In the genomic region with DNA sequence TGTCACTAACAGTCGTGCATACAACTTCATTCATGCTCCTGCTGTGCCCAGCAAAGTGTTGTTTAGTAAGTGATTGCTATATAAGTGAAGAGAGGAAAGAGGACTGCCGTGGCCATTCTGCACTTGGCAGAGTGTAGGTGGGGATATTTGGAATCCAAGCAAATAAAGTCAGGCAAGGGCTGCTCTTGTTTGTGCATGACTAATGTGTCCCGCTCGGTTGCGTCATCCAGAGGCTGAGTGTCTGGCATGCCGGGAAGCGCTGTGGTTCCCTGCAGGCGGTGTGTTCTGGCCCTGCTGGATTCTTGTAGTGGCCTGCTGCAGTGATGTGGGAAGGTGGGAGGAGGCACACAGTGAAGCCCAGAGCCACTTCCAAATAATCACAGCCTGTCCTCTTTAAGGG, we compare ENCODE assay signal across 1 cellular context.
A peak's percentile ranks its signal among the peaks of the same experiment; 100 is the strongest.
TF ChIP-seq lines count a peak whose summit lies in the region.

No MANE protein-coding gene starts in this region.

TF ChIP-seq in HepG2, 621 proteins besides CTCF, POLR2A, EP300 and RAD21 (continued from another document and continues in another):
- TF ChIP-seq, protein P1, sequence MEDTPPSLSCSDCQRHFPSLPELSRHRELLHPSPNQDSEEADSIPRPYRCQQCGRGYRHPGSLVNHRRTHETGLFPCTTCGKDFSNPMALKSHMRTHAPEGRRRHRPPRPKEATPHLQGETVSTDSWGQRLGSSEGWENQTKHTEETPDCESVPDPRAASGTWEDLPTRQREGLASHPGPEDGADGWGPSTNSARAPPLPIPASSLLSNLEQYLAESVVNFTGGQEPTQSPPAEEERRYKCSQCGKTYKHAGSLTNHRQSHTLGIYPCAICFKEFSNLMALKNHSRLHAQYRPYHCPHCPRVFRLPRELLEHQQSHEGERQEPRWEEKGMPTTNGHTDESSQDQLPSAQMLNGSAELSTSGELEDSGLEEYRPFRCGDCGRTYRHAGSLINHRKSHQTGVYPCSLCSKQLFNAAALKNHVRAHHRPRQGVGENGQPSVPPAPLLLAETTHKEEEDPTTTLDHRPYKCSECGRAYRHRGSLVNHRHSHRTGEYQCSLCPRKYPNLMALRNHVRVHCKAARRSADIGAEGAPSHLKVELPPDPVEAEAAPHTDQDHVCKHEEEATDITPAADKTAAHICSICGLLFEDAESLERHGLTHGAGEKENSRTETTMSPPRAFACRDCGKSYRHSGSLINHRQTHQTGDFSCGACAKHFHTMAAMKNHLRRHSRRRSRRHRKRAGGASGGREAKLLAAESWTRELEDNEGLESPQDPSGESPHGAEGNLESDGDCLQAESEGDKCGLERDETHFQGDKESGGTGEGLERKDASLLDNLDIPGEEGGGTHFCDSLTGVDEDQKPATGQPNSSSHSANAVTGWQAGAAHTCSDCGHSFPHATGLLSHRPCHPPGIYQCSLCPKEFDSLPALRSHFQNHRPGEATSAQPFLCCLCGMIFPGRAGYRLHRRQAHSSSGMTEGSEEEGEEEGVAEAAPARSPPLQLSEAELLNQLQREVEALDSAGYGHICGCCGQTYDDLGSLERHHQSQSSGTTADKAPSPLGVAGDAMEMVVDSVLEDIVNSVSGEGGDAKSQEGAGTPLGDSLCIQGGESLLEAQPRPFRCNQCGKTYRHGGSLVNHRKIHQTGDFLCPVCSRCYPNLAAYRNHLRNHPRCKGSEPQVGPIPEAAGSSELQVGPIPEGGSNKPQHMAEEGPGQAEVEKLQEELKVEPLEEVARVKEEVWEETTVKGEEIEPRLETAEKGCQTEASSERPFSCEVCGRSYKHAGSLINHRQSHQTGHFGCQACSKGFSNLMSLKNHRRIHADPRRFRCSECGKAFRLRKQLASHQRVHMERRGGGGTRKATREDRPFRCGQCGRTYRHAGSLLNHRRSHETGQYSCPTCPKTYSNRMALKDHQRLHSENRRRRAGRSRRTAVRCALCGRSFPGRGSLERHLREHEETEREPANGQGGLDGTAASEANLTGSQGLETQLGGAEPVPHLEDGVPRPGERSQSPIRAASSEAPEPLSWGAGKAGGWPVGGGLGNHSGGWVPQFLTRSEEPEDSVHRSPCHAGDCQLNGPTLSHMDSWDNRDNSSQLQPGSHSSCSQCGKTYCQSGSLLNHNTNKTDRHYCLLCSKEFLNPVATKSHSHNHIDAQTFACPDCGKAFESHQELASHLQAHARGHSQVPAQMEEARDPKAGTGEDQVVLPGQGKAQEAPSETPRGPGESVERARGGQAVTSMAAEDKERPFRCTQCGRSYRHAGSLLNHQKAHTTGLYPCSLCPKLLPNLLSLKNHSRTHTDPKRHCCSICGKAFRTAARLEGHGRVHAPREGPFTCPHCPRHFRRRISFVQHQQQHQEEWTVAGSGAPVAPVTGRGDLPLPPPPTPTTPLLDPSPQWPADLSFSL (CRISPR knock-in tag; IDR thresholded peaks at IDR 0.05): peak; percentile 40; the same call in 1 of the 2 replicates
- TF ChIP-seq, protein P2, sequence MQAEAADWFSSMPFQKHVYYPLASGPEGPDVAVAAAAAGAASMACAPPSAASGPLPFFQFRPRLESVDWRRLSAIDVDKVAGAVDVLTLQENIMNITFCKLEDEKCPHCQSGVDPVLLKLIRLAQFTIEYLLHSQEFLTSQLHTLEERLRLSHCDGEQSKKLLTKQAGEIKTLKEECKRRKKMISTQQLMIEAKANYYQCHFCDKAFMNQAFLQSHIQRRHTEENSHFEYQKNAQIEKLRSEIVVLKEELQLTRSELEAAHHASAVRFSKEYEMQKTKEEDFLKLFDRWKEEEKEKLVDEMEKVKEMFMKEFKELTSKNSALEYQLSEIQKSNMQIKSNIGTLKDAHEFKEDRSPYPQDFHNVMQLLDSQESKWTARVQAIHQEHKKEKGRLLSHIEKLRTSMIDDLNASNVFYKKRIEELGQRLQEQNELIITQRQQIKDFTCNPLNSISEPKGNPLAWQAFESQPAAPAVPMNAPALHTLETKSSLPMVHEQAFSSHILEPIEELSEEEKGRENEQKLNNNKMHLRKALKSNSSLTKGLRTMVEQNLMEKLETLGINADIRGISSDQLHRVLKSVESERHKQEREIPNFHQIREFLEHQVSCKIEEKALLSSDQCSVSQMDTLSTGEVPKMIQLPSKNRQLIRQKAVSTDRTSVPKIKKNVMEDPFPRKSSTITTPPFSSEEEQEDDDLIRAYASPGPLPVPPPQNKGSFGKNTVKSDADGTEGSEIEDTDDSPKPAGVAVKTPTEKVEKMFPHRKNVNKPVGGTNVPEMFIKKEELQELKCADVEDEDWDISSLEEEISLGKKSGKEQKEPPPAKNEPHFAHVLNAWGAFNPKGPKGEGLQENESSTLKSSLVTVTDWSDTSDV (CRISPR knock-in tag; IDR thresholded peaks at IDR 0.05): no peak
- TF ChIP-seq HCFC1 (IDR thresholded peaks at IDR 0.05; ENCODE audit: low read depth, low read length) (no peak), STAT5B (CRISPR knock-in tag; IDR thresholded peaks at IDR 0.05) (no peak), ZNF768 (CRISPR knock-in tag; IDR thresholded peaks at IDR 0.05) (0 out of 2 replicates have a peak, but pooled peaks have one; percentile 56), ZNF530 (CRISPR knock-in tag; IDR thresholded peaks at IDR 0.05; ENCODE audit: low read depth) (no peak), ZSCAN22 (CRISPR knock-in tag; IDR thresholded peaks at IDR 0.05) (no peak), NFE2L2 (IDR thresholded peaks at IDR 0.05; ENCODE audit: low read length) (no peak), SMAD3 (CRISPR knock-in tag; IDR thresholded peaks at IDR 0.05) (0 out of 2 replicates have a peak, but pooled peaks have one; percentile 29), GTF2F1 (IDR thresholded peaks at IDR 0.05; ENCODE audit: low read length) (no peak), FOXJ3 (CRISPR knock-in tag; IDR thresholded peaks at IDR 0.05; ENCODE audit: borderline replicate concordance) (peak; percentile 67; the same call in 1 of the 2 replicates), MAFF (IDR thresholded peaks at IDR 0.05; ENCODE audit: low read depth, low read length) (no peak), ZNF598 (CRISPR knock-in tag; IDR thresholded peaks at IDR 0.05; ENCODE audit: borderline replicate concordance) (no peak), RBM22 (optimal IDR thresholded peaks at IDR 0.05; ENCODE audit: low read length) (no peak), JUND (CRISPR knock-in tag; IDR thresholded peaks at IDR 0.05) (peak; percentile 95), ZNF792 (CRISPR knock-in tag; IDR thresholded peaks at IDR 0.05) (peak; percentile 92; the same call in 1 of the 2 replicates), THYN1 (CRISPR knock-in tag; IDR thresholded peaks at IDR 0.05; ENCODE audit: borderline replicate concordance, low read depth) (no peak)
- TF ChIP-seq, protein P3, sequence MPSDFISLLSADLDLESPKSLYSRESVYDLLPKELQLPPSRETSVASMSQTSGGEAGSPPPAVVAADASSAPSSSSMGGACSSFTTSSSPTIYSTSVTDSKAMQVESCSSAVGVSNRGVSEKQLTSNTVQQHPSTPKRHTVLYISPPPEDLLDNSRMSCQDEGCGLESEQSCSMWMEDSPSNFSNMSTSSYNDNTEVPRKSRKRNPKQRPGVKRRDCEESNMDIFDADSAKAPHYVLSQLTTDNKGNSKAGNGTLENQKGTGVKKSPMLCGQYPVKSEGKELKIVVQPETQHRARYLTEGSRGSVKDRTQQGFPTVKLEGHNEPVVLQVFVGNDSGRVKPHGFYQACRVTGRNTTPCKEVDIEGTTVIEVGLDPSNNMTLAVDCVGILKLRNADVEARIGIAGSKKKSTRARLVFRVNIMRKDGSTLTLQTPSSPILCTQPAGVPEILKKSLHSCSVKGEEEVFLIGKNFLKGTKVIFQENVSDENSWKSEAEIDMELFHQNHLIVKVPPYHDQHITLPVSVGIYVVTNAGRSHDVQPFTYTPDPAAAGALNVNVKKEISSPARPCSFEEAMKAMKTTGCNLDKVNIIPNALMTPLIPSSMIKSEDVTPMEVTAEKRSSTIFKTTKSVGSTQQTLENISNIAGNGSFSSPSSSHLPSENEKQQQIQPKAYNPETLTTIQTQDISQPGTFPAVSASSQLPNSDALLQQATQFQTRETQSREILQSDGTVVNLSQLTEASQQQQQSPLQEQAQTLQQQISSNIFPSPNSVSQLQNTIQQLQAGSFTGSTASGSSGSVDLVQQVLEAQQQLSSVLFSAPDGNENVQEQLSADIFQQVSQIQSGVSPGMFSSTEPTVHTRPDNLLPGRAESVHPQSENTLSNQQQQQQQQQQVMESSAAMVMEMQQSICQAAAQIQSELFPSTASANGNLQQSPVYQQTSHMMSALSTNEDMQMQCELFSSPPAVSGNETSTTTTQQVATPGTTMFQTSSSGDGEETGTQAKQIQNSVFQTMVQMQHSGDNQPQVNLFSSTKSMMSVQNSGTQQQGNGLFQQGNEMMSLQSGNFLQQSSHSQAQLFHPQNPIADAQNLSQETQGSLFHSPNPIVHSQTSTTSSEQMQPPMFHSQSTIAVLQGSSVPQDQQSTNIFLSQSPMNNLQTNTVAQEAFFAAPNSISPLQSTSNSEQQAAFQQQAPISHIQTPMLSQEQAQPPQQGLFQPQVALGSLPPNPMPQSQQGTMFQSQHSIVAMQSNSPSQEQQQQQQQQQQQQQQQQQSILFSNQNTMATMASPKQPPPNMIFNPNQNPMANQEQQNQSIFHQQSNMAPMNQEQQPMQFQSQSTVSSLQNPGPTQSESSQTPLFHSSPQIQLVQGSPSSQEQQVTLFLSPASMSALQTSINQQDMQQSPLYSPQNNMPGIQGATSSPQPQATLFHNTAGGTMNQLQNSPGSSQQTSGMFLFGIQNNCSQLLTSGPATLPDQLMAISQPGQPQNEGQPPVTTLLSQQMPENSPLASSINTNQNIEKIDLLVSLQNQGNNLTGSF (CRISPR knock-in tag; IDR thresholded peaks at IDR 0.05): no peak
- TF ChIP-seq, protein P4, sequence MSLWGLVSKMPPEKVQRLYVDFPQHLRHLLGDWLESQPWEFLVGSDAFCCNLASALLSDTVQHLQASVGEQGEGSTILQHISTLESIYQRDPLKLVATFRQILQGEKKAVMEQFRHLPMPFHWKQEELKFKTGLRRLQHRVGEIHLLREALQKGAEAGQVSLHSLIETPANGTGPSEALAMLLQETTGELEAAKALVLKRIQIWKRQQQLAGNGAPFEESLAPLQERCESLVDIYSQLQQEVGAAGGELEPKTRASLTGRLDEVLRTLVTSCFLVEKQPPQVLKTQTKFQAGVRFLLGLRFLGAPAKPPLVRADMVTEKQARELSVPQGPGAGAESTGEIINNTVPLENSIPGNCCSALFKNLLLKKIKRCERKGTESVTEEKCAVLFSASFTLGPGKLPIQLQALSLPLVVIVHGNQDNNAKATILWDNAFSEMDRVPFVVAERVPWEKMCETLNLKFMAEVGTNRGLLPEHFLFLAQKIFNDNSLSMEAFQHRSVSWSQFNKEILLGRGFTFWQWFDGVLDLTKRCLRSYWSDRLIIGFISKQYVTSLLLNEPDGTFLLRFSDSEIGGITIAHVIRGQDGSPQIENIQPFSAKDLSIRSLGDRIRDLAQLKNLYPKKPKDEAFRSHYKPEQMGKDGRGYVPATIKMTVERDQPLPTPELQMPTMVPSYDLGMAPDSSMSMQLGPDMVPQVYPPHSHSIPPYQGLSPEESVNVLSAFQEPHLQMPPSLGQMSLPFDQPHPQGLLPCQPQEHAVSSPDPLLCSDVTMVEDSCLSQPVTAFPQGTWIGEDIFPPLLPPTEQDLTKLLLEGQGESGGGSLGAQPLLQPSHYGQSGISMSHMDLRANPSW (CRISPR knock-in tag; IDR thresholded peaks at IDR 0.05; ENCODE audit: borderline replicate concordance): no peak
- TF ChIP-seq, protein P5, sequence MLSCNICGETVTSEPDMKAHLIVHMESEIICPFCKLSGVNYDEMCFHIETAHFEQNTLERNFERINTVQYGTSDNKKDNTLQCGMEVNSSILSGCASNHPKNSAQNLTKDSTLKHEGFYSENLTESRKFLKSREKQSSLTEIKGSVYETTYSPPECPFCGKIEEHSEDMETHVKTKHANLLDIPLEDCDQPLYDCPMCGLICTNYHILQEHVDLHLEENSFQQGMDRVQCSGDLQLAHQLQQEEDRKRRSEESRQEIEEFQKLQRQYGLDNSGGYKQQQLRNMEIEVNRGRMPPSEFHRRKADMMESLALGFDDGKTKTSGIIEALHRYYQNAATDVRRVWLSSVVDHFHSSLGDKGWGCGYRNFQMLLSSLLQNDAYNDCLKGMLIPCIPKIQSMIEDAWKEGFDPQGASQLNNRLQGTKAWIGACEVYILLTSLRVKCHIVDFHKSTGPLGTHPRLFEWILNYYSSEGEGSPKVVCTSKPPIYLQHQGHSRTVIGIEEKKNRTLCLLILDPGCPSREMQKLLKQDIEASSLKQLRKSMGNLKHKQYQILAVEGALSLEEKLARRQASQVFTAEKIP (CRISPR knock-in tag; IDR thresholded peaks at IDR 0.05; ENCODE audit: borderline replicate concordance): no peak
- TF ChIP-seq, protein P6, sequence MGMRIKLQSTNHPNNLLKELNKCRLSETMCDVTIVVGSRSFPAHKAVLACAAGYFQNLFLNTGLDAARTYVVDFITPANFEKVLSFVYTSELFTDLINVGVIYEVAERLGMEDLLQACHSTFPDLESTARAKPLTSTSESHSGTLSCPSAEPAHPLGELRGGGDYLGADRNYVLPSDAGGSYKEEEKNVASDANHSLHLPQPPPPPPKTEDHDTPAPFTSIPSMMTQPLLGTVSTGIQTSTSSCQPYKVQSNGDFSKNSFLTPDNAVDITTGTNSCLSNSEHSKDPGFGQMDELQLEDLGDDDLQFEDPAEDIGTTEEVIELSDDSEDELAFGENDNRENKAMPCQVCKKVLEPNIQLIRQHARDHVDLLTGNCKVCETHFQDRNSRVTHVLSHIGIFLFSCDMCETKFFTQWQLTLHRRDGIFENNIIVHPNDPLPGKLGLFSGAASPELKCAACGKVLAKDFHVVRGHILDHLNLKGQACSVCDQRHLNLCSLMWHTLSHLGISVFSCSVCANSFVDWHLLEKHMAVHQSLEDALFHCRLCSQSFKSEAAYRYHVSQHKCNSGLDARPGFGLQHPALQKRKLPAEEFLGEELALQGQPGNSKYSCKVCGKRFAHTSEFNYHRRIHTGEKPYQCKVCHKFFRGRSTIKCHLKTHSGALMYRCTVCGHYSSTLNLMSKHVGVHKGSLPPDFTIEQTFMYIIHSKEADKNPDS (CRISPR knock-in tag; IDR thresholded peaks at IDR 0.05): no peak
- TF ChIP-seq, protein P7, sequence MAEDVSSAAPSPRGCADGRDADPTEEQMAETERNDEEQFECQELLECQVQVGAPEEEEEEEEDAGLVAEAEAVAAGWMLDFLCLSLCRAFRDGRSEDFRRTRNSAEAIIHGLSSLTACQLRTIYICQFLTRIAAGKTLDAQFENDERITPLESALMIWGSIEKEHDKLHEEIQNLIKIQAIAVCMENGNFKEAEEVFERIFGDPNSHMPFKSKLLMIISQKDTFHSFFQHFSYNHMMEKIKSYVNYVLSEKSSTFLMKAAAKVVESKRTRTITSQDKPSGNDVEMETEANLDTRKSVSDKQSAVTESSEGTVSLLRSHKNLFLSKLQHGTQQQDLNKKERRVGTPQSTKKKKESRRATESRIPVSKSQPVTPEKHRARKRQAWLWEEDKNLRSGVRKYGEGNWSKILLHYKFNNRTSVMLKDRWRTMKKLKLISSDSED (CRISPR knock-in tag; IDR thresholded peaks at IDR 0.05): no peak
- TF ChIP-seq, protein P8, sequence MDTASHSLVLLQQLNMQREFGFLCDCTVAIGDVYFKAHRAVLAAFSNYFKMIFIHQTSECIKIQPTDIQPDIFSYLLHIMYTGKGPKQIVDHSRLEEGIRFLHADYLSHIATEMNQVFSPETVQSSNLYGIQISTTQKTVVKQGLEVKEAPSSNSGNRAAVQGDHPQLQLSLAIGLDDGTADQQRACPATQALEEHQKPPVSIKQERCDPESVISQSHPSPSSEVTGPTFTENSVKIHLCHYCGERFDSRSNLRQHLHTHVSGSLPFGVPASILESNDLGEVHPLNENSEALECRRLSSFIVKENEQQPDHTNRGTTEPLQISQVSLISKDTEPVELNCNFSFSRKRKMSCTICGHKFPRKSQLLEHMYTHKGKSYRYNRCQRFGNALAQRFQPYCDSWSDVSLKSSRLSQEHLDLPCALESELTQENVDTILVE (CRISPR knock-in tag; IDR thresholded peaks at IDR 0.05): peak; percentile 69
- TF ChIP-seq, protein P9, sequence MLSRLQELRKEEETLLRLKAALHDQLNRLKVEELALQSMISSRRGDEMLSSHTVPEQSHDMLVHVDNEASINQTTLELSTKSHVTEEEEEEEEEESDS (CRISPR knock-in tag; IDR thresholded peaks at IDR 0.05; ENCODE audit: borderline replicate concordance): no peak
- TF ChIP-seq, protein P10, sequence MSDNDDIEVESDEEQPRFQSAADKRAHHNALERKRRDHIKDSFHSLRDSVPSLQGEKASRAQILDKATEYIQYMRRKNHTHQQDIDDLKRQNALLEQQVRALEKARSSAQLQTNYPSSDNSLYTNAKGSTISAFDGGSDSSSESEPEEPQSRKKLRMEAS (IDR thresholded peaks at IDR 0.05): peak; percentile 79
